Comparison of ENCODE assay signal across 23 cellular contexts in the genomic region with DNA sequence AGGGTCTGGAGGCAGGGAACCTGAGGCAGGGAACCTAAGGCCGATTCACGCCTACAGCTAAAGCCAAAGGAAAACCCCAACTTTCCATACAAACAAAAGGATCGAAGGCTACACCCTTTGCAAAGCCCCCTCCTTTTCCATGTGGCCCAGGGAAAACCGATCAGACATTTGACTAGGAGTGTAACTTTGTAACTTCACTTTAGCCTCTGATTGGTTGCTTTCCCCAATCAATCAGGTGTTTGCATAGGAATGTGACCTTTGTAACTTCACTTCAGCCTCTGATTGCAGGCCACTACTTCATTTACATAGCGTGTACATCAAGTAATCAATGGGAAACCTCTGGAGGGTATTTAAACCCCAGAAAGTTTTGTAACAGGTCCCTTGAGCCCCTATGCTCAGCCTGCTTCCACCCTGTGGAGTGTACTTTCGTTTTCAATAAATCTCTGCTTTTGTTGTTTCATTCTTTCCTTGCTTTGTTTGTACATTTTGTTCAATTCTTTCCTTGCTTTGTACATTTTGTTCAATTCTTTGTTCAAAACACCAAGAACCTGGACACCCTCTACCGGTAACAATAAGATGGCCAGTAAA. TPM values are rescaled to one million over a fixed set of nuclear protein-coding genes. Genes with fewer than 3 reads are reported as not detected.
DNase-seq lines count a peak whose midpoint lies in the region; ATAC-seq and TF ChIP-seq lines count a peak whose summit lies in the region.
"Had no signal": no experiment of that assay in that cellular context is flagged by ENCODE, and none has a peak within 500 bp of the region (broad histone marks: within the 10 kb centered on the region; RNA-seq: fewer than 3 reads in every experiment).

No MANE protein-coding gene starts in this region.

- no peak overlapping the region for H3K23ac ChIP-seq in mesendoderm (ENCODE audit: low read length)

- H3K4ac ChIP-seq in mesendoderm (ENCODE audit: low read depth, low read length) = no peak overlapping the region

- no peak overlapping the region for H4K8ac ChIP-seq in mesendoderm (ENCODE audit: low read depth, low read length)

- H2BK120ac ChIP-seq in mesendoderm (ENCODE audit: low read depth, low read length) = no peak overlapping the region

- no peak for ATAC-seq in HG02798 (IDR thresholded peaks at IDR 0.05; ENCODE audit: poor library complexity, unreplicated experiment)

- no peak overlapping the region for H2BK15ac ChIP-seq in mesendoderm (replicated peaks; ENCODE audit: low read depth)

- H3K4me3 ChIP-seq in DOHH2 (ENCODE audit: low read length) (no peak overlapping the region), HUES64 (ENCODE audit: low read length) (no peak overlapping the region), iPS DF 6.9 (ENCODE audit: low read length) (no peak overlapping the region), mesendoderm (ENCODE audit: low read length) (no peak overlapping the region)
- H3K4me3 ChIP-seq: MG63, Peyer's patch, SJCRH30 had no signal

- no peak overlapping the region for H4K5ac ChIP-seq in mesendoderm (ENCODE audit: low read length)

- TF ChIP-seq CTCF in DOHH2 (IDR thresholded peaks at IDR 0.05; ENCODE audit: low read depth, low read length, poor library complexity, severe bottlenecking) = no peak

- H3K4me2 ChIP-seq in DOHH2 (ENCODE audit: low read length) (0 out of 2 replicates have a peak overlapping the region, but pooled peaks have one; percentile 1), mesendoderm (ENCODE audit: low read length) (no peak overlapping the region)

- H3K9me2 ChIP-seq in DOHH2 (replicated peaks; ENCODE audit: control insufficient read depth, low read length) = no peaks in the 10 kb centered on the region

- H3F3A ChIP-seq in DOHH2 (ENCODE audit: control insufficient read depth, insufficient read depth) = no peaks in the 10 kb centered on the region

- H3K27ac ChIP-seq in DOHH2 (ENCODE audit: low read depth, low read length) = no peak overlapping the region
- H3K27ac ChIP-seq in HUES64 (ENCODE audit: low read depth, low read length) = 0 out of 2 replicates have a peak overlapping the region, but pooled peaks have one; percentile 14
- H3K27ac ChIP-seq in iPS DF 6.9 (ENCODE audit: low read length) = no peak overlapping the region
- H3K27ac ChIP-seq in mesendoderm (ENCODE audit: low read depth, low read length) = no peak overlapping the region
- H3K27ac ChIP-seq: HL-60, Peyer's patch, SJCRH30 had no signal

- no peak overlapping the region for H3K18ac ChIP-seq in mesendoderm (ENCODE audit: low read length)

- H3K27me3 ChIP-seq in DOHH2 (ENCODE audit: control insufficient read depth, low read length) (no peaks in the 10 kb centered on the region), HUES64 (ENCODE audit: insufficient read depth, low read length) (no peaks in the 10 kb centered on the region), iPS DF 6.9 (ENCODE audit: control insufficient read depth, insufficient read depth, low read length) (no peaks in the 10 kb centered on the region), mesendoderm (ENCODE audit: insufficient read depth, low read length, poor library complexity) (no peaks in the 10 kb centered on the region)
- H3K27me3 ChIP-seq: MG63, Peyer's patch, SJCRH30 had no signal

- no peaks in the 10 kb centered on the region for H3K36me3 ChIP-seq in DOHH2 (ENCODE audit: control insufficient read depth, low read length)
- no peaks in the 10 kb centered on the region for H3K36me3 ChIP-seq in HUES64 (ENCODE audit: insufficient read depth, low read length)
- H3K36me3 ChIP-seq in iPS DF 6.9 (ENCODE audit: control insufficient read depth, insufficient read depth, low read length) = no peaks in the 10 kb centered on the region
- H3K36me3 ChIP-seq in mesendoderm (ENCODE audit: control insufficient read depth, insufficient read depth, low read length) = no peaks in the 10 kb centered on the region
- H3K36me3 ChIP-seq: MG63, Peyer's patch, SJCRH30 had no signal

- no peak overlapping the region for H3K9ac ChIP-seq in HUES64 (ENCODE audit: low read depth, low read length)
- H3K9ac ChIP-seq in mesendoderm (ENCODE audit: low read length) = no peak overlapping the region

- DNase-seq in iPS DF 6.9 (ENCODE audit: low read depth, low spot score) = peak; percentile 20
- DNase-seq in mesendoderm = peak; percentile 29
- DNase-seq in activated effector memory CD4-positive, alpha-beta T cell treated with Interleukin-2 at 50 U/mL for 16 hours = no peak
- DNase-seq in activated CD8-positive, alpha-beta memory T cell treated with anti-CD3 and anti-CD28 coated beads for 24 hours = no peak
- DNase-seq in COLO668 (lab: John Stamatoyannopoulos, UW; ENCODE audit: unreplicated experiment) = no peak
- DNase-seq: Calu3; CD4-positive, alpha-beta memory T cell; DMS153; GDM1; Kasumi-1; MG63; NCI-H1417; NCI-H1694 treated with DMSO at 0.1 percent for 48 hours; NCI-H2081 treated with DMSO at 0.1 percent for 48 hours; NCI-H2171 treated with DMSO at 0.1 percent for 48 hours; NCI-H524 treated with DMSO at 0.1 percent for 48 hours; NCI-H82; Peyer's patch; SJCRH30 had no signal

- no peak overlapping the region for H2BK5ac ChIP-seq in mesendoderm (ENCODE audit: low read length)

- H3K9me3 ChIP-seq in DOHH2 (ENCODE audit: control insufficient read depth, insufficient read depth, low read length) = peaks cover 10% of the 10 kb centered on the region; the same call in 1 of the 2 replicates
- no peaks in the 10 kb centered on the region for H3K9me3 ChIP-seq in HUES64 (ENCODE audit: insufficient read depth, low read depth, low read length)
- no peaks in the 10 kb centered on the region for H3K9me3 ChIP-seq in iPS DF 6.9 (ENCODE audit: control insufficient read depth, insufficient read depth, low read length)
- H3K9me3 ChIP-seq: MG63, Peyer's patch had no signal

- no peak overlapping the region for H3K56ac ChIP-seq in mesendoderm (ENCODE audit: low read length)

- WGBS in HUES64 = 81% methylated on average over 6 of the region's 7 CpGs
- WGBS in iPS DF 6.9 (ENCODE audit: insufficient coverage, insufficient read length) = no CpG with 5 or more reads among the region's 7 CpGs
- no CpG with 5 or more reads among the region's 7 CpGs for WGBS in mesendoderm (ENCODE audit: extremely low coverage, insufficient coverage, low lambda C conversion rate)

- H3K79me2 ChIP-seq in DOHH2 (ENCODE audit: control insufficient read depth, low read length) (peaks cover 89% of the 10 kb centered on the region), mesendoderm (ENCODE audit: control insufficient read depth, insufficient read depth, low read length) (peaks cover 65% of the 10 kb centered on the region)

- peaks cover 15% of the 10 kb centered on the region for H3K79me1 ChIP-seq in mesendoderm (ENCODE audit: low read length)

- H3K4me1 ChIP-seq in DOHH2 (ENCODE audit: control insufficient read depth, low read length) = peaks cover 27% of the 10 kb centered on the region
- peaks cover 30% of the 10 kb centered on the region for H3K4me1 ChIP-seq in HUES64 (ENCODE audit: insufficient read depth, low read length)
- H3K4me1 ChIP-seq in iPS DF 6.9 (ENCODE audit: control insufficient read depth, insufficient read depth, low read length) = peaks cover 3% of the 10 kb centered on the region
- H3K4me1 ChIP-seq in mesendoderm (ENCODE audit: control insufficient read depth, low read depth, low read length) = peaks cover 3% of the 10 kb centered on the region

- H2AK5ac ChIP-seq in mesendoderm (ENCODE audit: low read length) = no peak overlapping the region

- no peaks in the 10 kb centered on the region for H4K20me1 ChIP-seq in DOHH2 (ENCODE audit: control insufficient read depth, insufficient read depth, low read depth, low read length)

RNA-seq across cellular contexts. Expression of a gene that starts 43.3 kb away (rescaled TPM):
- polyA plus RNA-seq in HUES64 (2013, experiment 1 of 2) = 15.4 TPM
- 17.2 TPM for polyA plus RNA-seq in HUES64 (2013, experiment 2 of 2)
- polyA plus RNA-seq in mesendoderm (2013, experiment 1 of 2) = 23.9 TPM
- polyA plus RNA-seq in mesendoderm (2013, experiment 2 of 2) = 23.3 TPM

Comparison
In these comparisons a context has a peak if more than half of its experiments do, and no peak if none do; other contexts are left out.
1. DNase-seq: peak in iPS DF 6.9 (single experiment) and mesendoderm (single experiment); none in activated effector memory CD4-positive, alpha-beta T cell treated with Interleukin-2 at 50 U/mL for 16 hours (single experiment), activated CD8-positive, alpha-beta memory T cell treated with anti-CD3 and anti-CD28 coated beads for 24 hours (single experiment) and COLO668 (single experiment).